13 cellular contexts compared by ENCODE assay signal in the genomic region with DNA sequence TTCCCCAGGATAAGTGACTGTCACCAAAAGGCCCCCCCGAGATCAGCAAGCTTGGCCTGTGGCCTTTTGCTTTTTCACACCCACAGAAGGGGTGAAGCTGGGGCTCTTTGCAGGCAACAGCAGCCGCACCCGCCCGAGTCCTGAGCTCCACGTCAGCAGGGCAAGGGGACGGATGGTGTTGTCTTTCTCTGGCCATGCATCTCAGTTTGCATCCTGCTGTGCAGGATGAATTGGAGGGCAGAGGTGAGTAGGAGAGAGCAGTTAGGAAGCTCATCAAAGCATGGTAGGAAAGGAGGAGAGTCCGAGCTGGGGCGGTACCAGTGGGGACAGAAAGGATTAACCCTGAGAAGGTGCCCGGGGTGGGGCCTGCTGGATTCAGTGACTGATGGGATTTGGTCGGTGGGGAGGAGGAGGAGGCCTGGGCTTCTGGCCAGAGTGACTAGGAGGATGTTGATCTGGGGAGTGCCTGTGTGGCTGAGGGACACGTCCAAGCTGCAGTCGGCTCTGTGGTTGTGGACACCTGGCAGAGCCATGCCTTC. TPM values are rescaled to one million over a fixed set of nuclear protein-coding genes. Genes with fewer than 3 reads are reported as not detected.
A peak's percentile ranks its signal among the peaks of the same experiment; 100 is the strongest.
DNase-seq lines count a peak whose midpoint lies in the region; ATAC-seq and TF ChIP-seq lines count a peak whose summit lies in the region.
"Had no signal": no experiment of that assay in that cellular context is flagged by ENCODE, and none has a peak within 500 bp of the region (broad histone marks: within the 10 kb centered on the region; RNA-seq: fewer than 3 reads in every experiment).

No MANE protein-coding gene starts in this region.

- TF ChIP-seq POLR2A in vagina (IDR thresholded peaks at IDR 0.05) (no peak), testis (IDR thresholded peaks at IDR 0.05) (no peak)

- H3K4me2 ChIP-seq in PC-3 (ENCODE audit: low read length) = peak overlapping the region; percentile 19; the same call in 1 of the 2 replicates
- H3K4me2 ChIP-seq: A549 had no signal

- H4K20me1 ChIP-seq in PC-3 (ENCODE audit: low read length) = no peaks in the 10 kb centered on the region

- H3K9me2 ChIP-seq in PC-3 (replicated peaks; ENCODE audit: low read length) = no peaks in the 10 kb centered on the region

- 0 out of 2 replicates have a peak overlapping the region, but pooled peaks have one; percentile 6 for H3K9ac ChIP-seq in PC-3 (ENCODE audit: low read length)

- H3K9me3 ChIP-seq in PC-3 (ENCODE audit: low read length) (no peaks in the 10 kb centered on the region), vagina (no peaks in the 10 kb centered on the region), testis (no peaks in the 10 kb centered on the region)
- H3K9me3 ChIP-seq: A549 had no signal

- H3K27ac ChIP-seq in PC-3 (ENCODE audit: low read length) (peak overlapping the region; percentile 54), epithelial cell of prostate (peak overlapping the region; percentile 53), vagina (no peak overlapping the region), testis (no peak overlapping the region)
- H3K27ac ChIP-seq: A549, SK-N-MC had no signal

- no peaks in the 10 kb centered on the region for H3F3A ChIP-seq in PC-3 (ENCODE audit: low read length, unreplicated experiment)

- CTCF ChIA-PET in PC-3 (lab: Charles Lee) = no interaction called here

- no peaks in the 10 kb centered on the region for H3K79me2 ChIP-seq in PC-3 (ENCODE audit: low read length)

- BruUV-seq in PC-3 (replicated peaks; lab: Mats Ljungman, UMichigan) = no TSS peak

- DNase-seq in NCI-H2171 treated with DMSO at 0.1 percent for 48 hours (lab: John Stamatoyannopoulos, UW) (peak; percentile 30), NCI-H2171 (lab: John Stamatoyannopoulos, UW) (no peak), PC-3 (peak; percentile 57), epithelial cell of prostate (ENCODE audit: low read depth, low spot score) (no peak), retina (peak; percentile 83), vagina (ENCODE audit: extremely low spot score in 2 of 2) (no peak), testis (no peak), GOT3 (lab: John Stamatoyannopoulos, UW) (no peak)
- DNase-seq: activated effector memory CD4-positive, alpha-beta T cell treated with Interleukin-2 at 50 U/mL for 16 hours had no signal

- H3K36me3 ChIP-seq in PC-3 (ENCODE audit: low read depth, low read length) (no peaks in the 10 kb centered on the region), vagina (no peaks in the 10 kb centered on the region), testis (ENCODE audit: low read depth, missing control alignments) (no peaks in the 10 kb centered on the region)

- no peak overlapping the region for H2AFZ ChIP-seq in PC-3 (ENCODE audit: low read length)

- WGBS in testis, 2 donors = 57 to 62% methylated on average over 12 of the region's 12 CpGs

- no peak for TF ChIP-seq CTCF in PC-3 (conservative IDR thresholded peaks at IDR 0.05; ENCODE audit: low read depth, low read length)
- no peak for TF ChIP-seq CTCF in vagina (IDR thresholded peaks at IDR 0.05)
- TF ChIP-seq CTCF in testis (IDR thresholded peaks at IDR 0.05) = no peak

- peak; percentile 27; the same call in 1 of the 2 replicates for ATAC-seq in PC-3
- ATAC-seq: A549 had no signal

- no peak overlapping the region for H3K4me3 ChIP-seq in PC-3 (ENCODE audit: low read length)
- no peak overlapping the region for H3K4me3 ChIP-seq in vagina
- no peak overlapping the region for H3K4me3 ChIP-seq in testis
- H3K4me3 ChIP-seq: A549, SK-N-MC had no signal

- intact Hi-C loops in PC-3 (cut with micrococcal nuclease) (no loop called here), vagina (cut with DNase I) (no loop called here), testis (cut with DNase I; ENCODE audit: low total_unique reads) (no loop called here)

- POLR2A ChIA-PET in PC-3 (lab: Charles Lee; ENCODE audit: unreplicated experiment) = no interaction called here

- H3K27me3 ChIP-seq in PC-3 (ENCODE audit: low read length) (no peaks in the 10 kb centered on the region), vagina (no peaks in the 10 kb centered on the region), testis (no peaks in the 10 kb centered on the region)

- H3K4me1 ChIP-seq in PC-3 (ENCODE audit: insufficient read depth, low read length) = peaks cover 20% of the 10 kb centered on the region
- H3K4me1 ChIP-seq in vagina = peaks cover 25% of the 10 kb centered on the region
- no peaks in the 10 kb centered on the region for H3K4me1 ChIP-seq in testis
- H3K4me1 ChIP-seq: A549 had no signal

RNA-seq across cellular contexts. Expression of a gene that starts 14.5 kb away (rescaled TPM):
- total RNA-seq in PC-3 (2014; rRNA removed) (5.5 and 9.2 TPM in 2 replicates), vagina (12.8 TPM), testis (10 to 100 TPM; 30.2 to 41.1 TPM)
- 57.7 TPM for polyA plus RNA-seq in testis (ENCODE audit: insufficient read depth, low read depth, low replicate concordance)
- total RNA-seq: fibroblast of lung, osteocyte had no signal
- polyA plus RNA-seq: A549, fibroblast of lung had no signal

RNA-seq across cellular contexts. Expression of a gene that starts 49.1 kb away (rescaled TPM):
- not detected in 2 replicates for total RNA-seq in PC-3 (2014; rRNA removed)
- 1.7 TPM for total RNA-seq in vagina
- total RNA-seq in testis = under 1 TPM; 0.43 to 0.47 TPM
- polyA plus RNA-seq in testis (ENCODE audit: insufficient read depth, low read depth, low replicate concordance) = not detected
- total RNA-seq: fibroblast of lung, osteocyte had no signal
- polyA plus RNA-seq: A549, fibroblast of lung had no signal

Comparison
In these comparisons a context has a peak if more than half of its experiments do, and no peak if none do; other contexts are left out.
1. DNase-seq: peak in NCI-H2171 treated with DMSO at 0.1 percent for 48 hours (single experiment), PC-3 (single experiment) and retina (single experiment); none in NCI-H2171 (single experiment), epithelial cell of prostate (single experiment), vagina (0 of 2), testis (single experiment) and GOT3 (single experiment).
2. H3K27ac ChIP-seq: peak in PC-3 (single experiment) and epithelial cell of prostate (single experiment); none in vagina (single experiment) and testis (0 of 2).